In the genomic region with DNA sequence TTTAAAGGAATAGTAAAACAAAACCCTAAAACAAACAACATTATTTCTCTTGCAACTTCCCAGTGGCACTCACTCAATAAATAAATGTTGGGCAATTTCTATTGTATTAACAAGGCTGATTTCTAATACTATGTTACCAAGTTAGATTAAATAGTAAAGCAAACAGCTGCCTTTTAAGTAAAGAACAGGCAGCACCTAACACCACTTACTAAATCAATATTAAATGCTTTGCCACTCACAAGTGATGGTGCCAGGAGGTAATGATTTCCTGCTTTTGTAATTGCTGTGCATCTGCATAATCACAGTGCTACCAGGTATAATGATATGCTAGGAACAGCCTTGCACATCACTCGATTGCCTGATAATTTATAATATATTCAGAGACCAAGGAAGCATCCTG, we compare ENCODE assay signal across 27 cellular contexts.
"Had no signal": no experiment of that assay in that cellular context is flagged by ENCODE, and none has a peak within 500 bp of the region (broad histone marks: within the 10 kb centered on the region; RNA-seq: fewer than 3 reads in every experiment).

No MANE protein-coding gene starts in this region.

- ATAC-seq: activated CD4-positive, CD25-positive, alpha-beta regulatory T cell treated with anti-CD3 and anti-CD28 coated beads, Interleukin-2, amount 50 U/mL, for 24 hours; activated CD8-positive, alpha-beta T cell treated with anti-CD3 and anti-CD28 coated beads, Interleukin-2, amount 10 ng/mL, durations not matched to agents 7 days and 5 days; activated T-cell treated with anti-CD3 and anti-CD28 coated beads, Interleukin-2, amount 50 U/mL, for 72 hours; foreskin keratinocyte; left cardiac atrium; mucosa of descending colon; naive thymus-derived CD4-positive, alpha-beta T cell; stimulated activated effector memory CD8-positive, alpha-beta T cell treated with anti-CD3 and anti-CD28 coated beads, Interleukin-12 subunit alpha, Interleukin-12 subunit beta, amount 100 ng/mL, for 72 hours had no signal

- H3K4me3 Mint-ChIP-seq: activated CD4-positive, alpha-beta T cell treated with anti-CD3 and anti-CD28 coated beads, Interleukin-2, amount 10 ng/mL, durations not matched to agents 7 days and 5 days; activated CD8-positive, alpha-beta T cell treated with anti-CD3 and anti-CD28 coated beads, Interleukin-2, amount 10 ng/mL, durations not matched to agents 7 days and 5 days; activated T-cell treated with anti-CD3 and anti-CD28 coated beads, Interleukin-2, amount 50 U/mL, for 72 hours; endodermal cell; naive thymus-derived CD4-positive, alpha-beta T cell; stimulated activated effector memory CD8-positive, alpha-beta T cell treated with anti-CD3 and anti-CD28 coated beads, Interleukin-12 subunit alpha, Interleukin-12 subunit beta, amount 100 ng/mL, for 72 hours; type B pancreatic cell had no signal

- H3K27me3 Mint-ChIP-seq: activated CD4-positive, alpha-beta T cell treated with anti-CD3 and anti-CD28 coated beads, Interleukin-2, amount 10 ng/mL, durations not matched to agents 7 days and 5 days; naive thymus-derived CD4-positive, alpha-beta T cell; type B pancreatic cell had no signal

- H3K4me1 ChIP-seq: foreskin keratinocyte, sigmoid colon, testis had no signal

- H3K9me3 ChIP-seq: mucosa of descending colon, ovary, sigmoid colon, testis had no signal

- H3K27me3 ChIP-seq: brain microvascular endothelial cell, foreskin keratinocyte, ovary, sigmoid colon, testis had no signal

- FAIRE-seq: colon, islet of Langerhans had no signal

- H3K9me3 Mint-ChIP-seq: activated CD4-positive, alpha-beta T cell treated with anti-CD3 and anti-CD28 coated beads, Interleukin-2, amount 10 ng/mL, durations not matched to agents 7 days and 5 days; activated T-cell treated with anti-CD3 and anti-CD28 coated beads, Interleukin-2, amount 50 U/mL, for 72 hours; endodermal cell; stimulated activated effector memory CD8-positive, alpha-beta T cell treated with anti-CD3 and anti-CD28 coated beads, Interleukin-12 subunit alpha, Interleukin-12 subunit beta, amount 100 ng/mL, for 72 hours; type B pancreatic cell had no signal

- H3K4me3 ChIP-seq: mucosa of descending colon, ovary, sigmoid colon, testis had no signal

- H3K27ac ChIP-seq: brain microvascular endothelial cell, epithelial cell of prostate, foreskin keratinocyte, ovary, sigmoid colon, testis had no signal

- H3K4me1 Mint-ChIP-seq: activated CD4-positive, alpha-beta T cell treated with anti-CD3 and anti-CD28 coated beads, Interleukin-2, amount 10 ng/mL, durations not matched to agents 7 days and 5 days; endodermal cell; stimulated activated effector memory CD8-positive, alpha-beta T cell treated with anti-CD3 and anti-CD28 coated beads, Interleukin-12 subunit alpha, Interleukin-12 subunit beta, amount 100 ng/mL, for 72 hours had no signal

- DNase-seq: activated CD4-positive, alpha-beta T cell treated with anti-CD3 and anti-CD28 coated beads, Interleukin-2, amount 10 ng/mL, durations not matched to agents 7 days and 5 days; activated CD8-positive, alpha-beta memory T cell treated with anti-CD3 and anti-CD28 coated beads, Interleukin-2, amount 50 U/mL, for 4 hours; activated CD8-positive, alpha-beta T cell treated with anti-CD3 and anti-CD28 coated beads, Interleukin-2, amount 10 ng/mL, durations not matched to agents 7 days and 5 days; activated effector memory CD4-positive, alpha-beta T cell treated with anti-CD3 and anti-CD28 coated beads, Interleukin-2, amount 50 U/mL, for 16 hours; activated naive CD4-positive, alpha-beta T cell treated with anti-CD3 and anti-CD28 coated beads, Interleukin-2, amount 50 U/mL, for 16 hours; activated T-cell treated with anti-CD3 and anti-CD28 coated beads, Interleukin-2, amount 50 U/mL, for 72 hours; aorta; brain microvascular endothelial cell; central memory CD4-positive, alpha-beta T cell; endodermal cell; foreskin keratinocyte; glutamatergic neuron; hippocampal formation; left cardiac atrium; mesenchymal stem cell; mucosa of descending colon; naive thymus-derived CD4-positive, alpha-beta T cell; ovary; sigmoid colon; stimulated activated CD4-positive, alpha-beta T cell treated with anti-CD3 and anti-CD28 coated beads, Interleukin-4, amount 100 ng/mL, for 24 hours; testis had no signal

- H3K27ac Mint-ChIP-seq: activated CD4-positive, alpha-beta T cell treated with anti-CD3 and anti-CD28 coated beads, Interleukin-2, amount 10 ng/mL, durations not matched to agents 7 days and 5 days; activated CD8-positive, alpha-beta T cell treated with anti-CD3 and anti-CD28 coated beads, Interleukin-2, amount 10 ng/mL, durations not matched to agents 7 days and 5 days; endodermal cell; naive thymus-derived CD4-positive, alpha-beta T cell; stimulated activated effector memory CD8-positive, alpha-beta T cell treated with anti-CD3 and anti-CD28 coated beads, Interleukin-12 subunit alpha, Interleukin-12 subunit beta, amount 100 ng/mL, for 72 hours; type B pancreatic cell had no signal

- H3K36me3 ChIP-seq: ovary had no signal
